Comparison of ENCODE assay signal across 1 cellular context in genomic region chr19:3154957-3155736, GRCh38.
TF ChIP-seq lines count a peak whose summit lies in the region.

No MANE protein-coding gene starts in this region.

TF ChIP-seq in SK-N-SH, 30 proteins besides CTCF, POLR2A, EP300 and RAD21 (continued from another document):
- peak; percentile 88; the same call in 1 of the 2 replicates for TF ChIP-seq ZBTB33 (IDR thresholded peaks at IDR 0.05; ENCODE audit: borderline replicate concordance, low read depth)
- TF ChIP-seq TCF12 (IDR thresholded peaks at IDR 0.05) = peak; percentile 95
TF ChIP-seq in SK-N-SH: peak in this region for 16.
